14 cellular contexts compared by ENCODE assay signal in genomic region chr1:153344718-153345025, GRCh38. TPM values are rescaled to one million over a fixed set of nuclear protein-coding genes. Genes with fewer than 3 reads are reported as not detected.
A peak's percentile ranks its signal among the peaks of the same experiment; 100 is the strongest.
DNase-seq lines count a peak whose midpoint lies in the region; ATAC-seq and TF ChIP-seq lines count a peak whose summit lies in the region.
"Had no signal": no experiment of that assay in that cellular context is flagged by ENCODE, and none has a peak within 500 bp of the region (broad histone marks: within the 10 kb centered on the region; RNA-seq: fewer than 3 reads in every experiment).

No MANE protein-coding gene starts in this region.

- H3K4me3 ChIP-seq in left lung (no peak overlapping the region), psoas muscle (no peak overlapping the region)
- H3K4me3 ChIP-seq: Peyer's patch had no signal

- intact Hi-C loops in left lung (cut with DNase I), result no loop called here
- intact Hi-C loops in psoas muscle (cut with DNase I), result no loop called here

- H3K36me3 ChIP-seq in left lung (no peaks in the 10 kb centered on the region), psoas muscle (ENCODE audit: insufficient read depth in 1 of 2, low read depth in 1 of 2) (no peaks in the 10 kb centered on the region)
- H3K36me3 ChIP-seq: Peyer's patch had no signal

- DNase-seq in DMS153 (lab: John Stamatoyannopoulos, UW) (peak; percentile 75), Kasumi-1 (lab: John Stamatoyannopoulos, UW) (peak; percentile 77 to 80), SIG-M5 treated with dmso at 0.1 percent for 504 hours (lab: John Stamatoyannopoulos, UW; ENCODE audit: unreplicated experiment) (peak; percentile 96), left lung (no peak), psoas muscle (no peak)
- DNase-seq: activated naive CD8-positive, alpha-beta T cell treated with anti-CD3 and anti-CD28 coated beads, Interleukin-2, amount 50 U/mL, for 24 hours; C1 segment of cervical spinal cord; substantia nigra had no signal

- peaks cover 0 to 26% of the 10 kb centered on the region in 2 donors for H3K4me1 ChIP-seq in left lung
- no peaks in the 10 kb centered on the region for H3K4me1 ChIP-seq in psoas muscle

- H3K27me3 ChIP-seq in left lung (peaks cover 0 to 23% of the 10 kb centered on the region in 2 donors), psoas muscle (ENCODE audit: insufficient read depth in 3 of 3, low read length in 2 of 3) (peaks cover 0 to 44% (median 3%) of the 10 kb centered on the region in 3 donors)
- H3K27me3 ChIP-seq: Peyer's patch had no signal

- H3K27ac ChIP-seq in left lung (peak overlapping the region in 1 of 2 donors; percentile 35), psoas muscle (no peak overlapping the region)
- H3K27ac ChIP-seq: Peyer's patch had no signal

- no peaks in the 10 kb centered on the region for H3K9me3 ChIP-seq in left lung
- H3K9me3 ChIP-seq in psoas muscle, result no peaks in the 10 kb centered on the region
- H3K9me3 ChIP-seq: Peyer's patch had no signal

- no peak for TF ChIP-seq CTCF in left lung (IDR thresholded peaks at IDR 0.05)
- no peak for TF ChIP-seq CTCF in psoas muscle (IDR thresholded peaks at IDR 0.05)

- ATAC-seq in left lung, result peak; percentile 78
- no peak for ATAC-seq in psoas muscle
- ATAC-seq in GM21717 (IDR thresholded peaks at IDR 0.05; ENCODE audit: unreplicated experiment), result no peak
- ATAC-seq in HG02981 (IDR thresholded peaks at IDR 0.05; ENCODE audit: unreplicated experiment), result no peak
- no peak for ATAC-seq in GM21423 (IDR thresholded peaks at IDR 0.05; ENCODE audit: unreplicated experiment)
- ATAC-seq: activated naive CD8-positive, alpha-beta T cell treated with anti-CD3 and anti-CD28 coated beads, Interleukin-2, amount 50 U/mL, for 24 hours; sciatic nerve had no signal

- 36 to 38% (median 37%) methylated on average over 3 of the region's 3 CpGs for WGBS in psoas muscle, 3 donors

RNA-seq across cellular contexts. Expression of gene PGLYRP4, which starts 4.0 kb away (rescaled TPM):
- total RNA-seq in left lung, result not detected
- not detected for total RNA-seq in psoas muscle
- polyA plus RNA-seq in psoas muscle, result not detected
- total RNA-seq: G401, Peyer's patch, sciatic nerve had no signal

RNA-seq across cellular contexts. Expression of gene S100A9, which starts 13.0 kb away (rescaled TPM):
- total RNA-seq in left lung (1,000 to 10,000 TPM in 1 of 2 donors, 100 to 1,000 TPM in 1; 193 to 1,552 TPM), psoas muscle (10 to 100 TPM; 26.4 to 60.3 (median 52.2) TPM)
- polyA plus RNA-seq in psoas muscle, result 100 to 1,000 TPM in 1 of 3 donors, 10 to 100 TPM in 2; 38.8 to 111 (median 46.1) TPM

RNA-seq across cellular contexts. Expression of gene S100A12, which starts 30.7 kb away (rescaled TPM):
- total RNA-seq in left lung (100 to 1,000 TPM in 1 of 2 donors, 10 to 100 TPM in 1; 12.1 to 178 TPM), psoas muscle (1 to 10 TPM; 1.2 to 2.8 (median 1.8) TPM)
- 1 to 10 TPM in 2 of 3 donors, under 1 TPM in 1; 0.40 to 3.5 (median 1.0) TPM for polyA plus RNA-seq in psoas muscle
- total RNA-seq: G401, Peyer's patch had no signal

RNA-seq across cellular contexts. Expression of gene PGLYRP3, which starts 31.9 kb away (rescaled TPM):
- total RNA-seq in left lung (not detected), psoas muscle (not detected)
- polyA plus RNA-seq in psoas muscle, result not detected
- total RNA-seq: G401, Peyer's patch, sciatic nerve had no signal

RNA-seq across cellular contexts. Expression of gene S100A8, which starts 46.2 kb away (rescaled TPM):
- total RNA-seq in left lung (1,000 to 10,000 TPM in 1 of 2 donors, 10 to 100 TPM in 1; 97.7 to 1,365 TPM), psoas muscle (10 to 100 TPM; 26.0 to 57.0 (median 33.5) TPM)
- polyA plus RNA-seq in psoas muscle, result 10 to 100 TPM; 16.8 to 30.6 (median 25.2) TPM
- total RNA-seq: G401 had no signal

Comparison
In these comparisons a context has a peak if more than half of its experiments do, and no peak if none do; other contexts are left out.
1. DNase-seq: peak in DMS153 (single experiment), Kasumi-1 (2 of 2) and SIG-M5 treated with dmso at 0.1 percent for 504 hours (single experiment); none in left lung (0 of 2) and psoas muscle (0 of 2).